ENCODE assay signal across 19 cellular contexts in the genomic region with DNA sequence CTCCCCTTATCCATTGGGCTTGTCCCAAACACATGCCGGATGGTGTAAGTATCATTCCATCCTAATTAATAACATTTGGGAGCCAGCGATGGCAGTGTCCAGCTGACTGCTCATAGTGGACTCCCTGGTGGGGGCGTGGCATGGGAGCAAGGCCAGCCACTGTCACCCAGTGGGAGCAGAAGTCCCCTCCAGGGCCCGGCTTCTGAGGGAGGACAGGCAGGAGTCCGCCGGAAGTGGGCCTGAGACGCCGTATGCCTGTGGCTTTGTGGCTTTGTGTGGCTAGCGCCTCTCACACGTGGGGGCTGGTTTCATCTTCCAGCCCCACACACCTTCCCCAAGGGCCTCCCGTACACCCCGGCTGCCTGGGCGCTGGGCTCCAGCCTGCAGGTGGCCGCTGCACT.
DNase-seq lines count a peak whose midpoint lies in the region; ATAC-seq and TF ChIP-seq lines count a peak whose summit lies in the region.
"Had no signal": no experiment of that assay in that cellular context is flagged by ENCODE, and none has a peak within 500 bp of the region (broad histone marks: within the 10 kb centered on the region; RNA-seq: fewer than 3 reads in every experiment).

No MANE protein-coding gene starts in this region.

- H3K9ac ChIP-seq in BLaER1 (0 out of 2 replicates have a peak overlapping the region, but pooled peaks have one; percentile 6), neural progenitor cell (no peak overlapping the region)

- H3K27ac Mint-ChIP-seq in neural progenitor cell: peak overlapping the region; percentile 72
- H3K27ac Mint-ChIP-seq: activated CD4-positive, alpha-beta memory T cell treated with anti-CD3 and anti-CD28 coated beads for 36 hours had no signal

- no peak for TF ChIP-seq CTCF in neural progenitor cell (IDR thresholded peaks at IDR 0.05)

- H3F3A ChIP-seq in neural progenitor cell (ENCODE audit: low read depth): no peaks in the 10 kb centered on the region

- H3K9me3 ChIP-seq in BLaER1 (no peaks in the 10 kb centered on the region), neural progenitor cell (ENCODE audit: low read depth) (no peaks in the 10 kb centered on the region)
- H3K9me3 ChIP-seq: colonic mucosa had no signal

- H3K79me2 ChIP-seq in neural progenitor cell (ENCODE audit: low read depth): no peaks in the 10 kb centered on the region

- H4K20me1 ChIP-seq in BLaER1 (no peaks in the 10 kb centered on the region), neural progenitor cell (ENCODE audit: low read depth) (no peaks in the 10 kb centered on the region)

- H3K27me3 ChIP-seq in BLaER1 (no peaks in the 10 kb centered on the region), neural progenitor cell (peaks cover 26% of the 10 kb centered on the region)
- H3K27me3 ChIP-seq: colonic mucosa, foreskin keratinocyte had no signal

- H3K9me3 Mint-ChIP-seq in neural progenitor cell: no peaks in the 10 kb centered on the region
- no peaks in the 10 kb centered on the region for H3K9me3 Mint-ChIP-seq in activated T-cell treated with anti-CD3 and anti-CD28 coated beads, Interleukin-2, amount 50 U/mL, for 4 hours
- H3K9me3 Mint-ChIP-seq: activated CD4-positive, alpha-beta memory T cell treated with anti-CD3 and anti-CD28 coated beads for 36 hours; T-helper 1 cell treated with Interleukin-12 subunit alpha and Interleukin-12 subunit beta and Interleukin-4 antibody, amounts not matched to agents 30 μg/mL and 1 μg/mL, for 36 hours had no signal

- no peak overlapping the region for H3K4me3 ChIP-seq in BLaER1
- H3K4me3 ChIP-seq in neural progenitor cell: no peak overlapping the region
- H3K4me3 ChIP-seq: colonic mucosa had no signal

- H3K4me1 Mint-ChIP-seq in neural progenitor cell: no peaks in the 10 kb centered on the region
- no peaks in the 10 kb centered on the region for H3K4me1 Mint-ChIP-seq in activated T-cell treated with anti-CD3 and anti-CD28 coated beads, Interleukin-2, amount 50 U/mL, for 4 hours (ENCODE audit: low read depth)

- H3K36me3 ChIP-seq in BLaER1: no peaks in the 10 kb centered on the region
- no peaks in the 10 kb centered on the region for H3K36me3 ChIP-seq in neural progenitor cell
- H3K36me3 ChIP-seq: colonic mucosa, WERI-Rb-1 had no signal

- H3K4me2 ChIP-seq in BLaER1 (peak overlapping the region; percentile 80), neural progenitor cell (no peak overlapping the region)

- H3K4me1 ChIP-seq in BLaER1 (peaks cover 65% of the 10 kb centered on the region), neural progenitor cell (no peaks in the 10 kb centered on the region)
- H3K4me1 ChIP-seq: colonic mucosa, foreskin keratinocyte had no signal

- H3K4me3 Mint-ChIP-seq in neural progenitor cell: no peak overlapping the region
- no peak overlapping the region for H3K4me3 Mint-ChIP-seq in activated T-cell treated with anti-CD3 and anti-CD28 coated beads, Interleukin-2, amount 50 U/mL, for 4 hours
- H3K4me3 Mint-ChIP-seq: activated CD4-positive, alpha-beta memory T cell treated with anti-CD3 and anti-CD28 coated beads for 36 hours; T-helper 1 cell treated with Interleukin-12 subunit alpha and Interleukin-12 subunit beta and Interleukin-4 antibody, amounts not matched to agents 30 μg/mL and 1 μg/mL, for 36 hours had no signal

- peak; percentile 10 for DNase-seq in HT1080 (ENCODE audit: low read depth)
- peak; percentile 40 for DNase-seq in fibroblast of gingiva (ENCODE audit: low read depth)
- no peak for DNase-seq in neural progenitor cell (ENCODE audit: low spot score)
- no peak for DNase-seq in activated T-cell treated with anti-CD3 and anti-CD28 coated beads, Interleukin-2, amount 50 U/mL, for 4 hours
- DNase-seq in anterior cingulate cortex (lab: John Stamatoyannopoulos, UW): no peak
- DNase-seq in glomerular visceral epithelial cell (ENCODE audit: extremely low spot score): no peak
- DNase-seq: activated CD4-positive, alpha-beta memory T cell treated with anti-CD3 and anti-CD28 coated beads for 36 hours; AML-193; colonic mucosa; foreskin keratinocyte; NCI-H187; occipital lobe; SHP77; stimulated activated CD4-positive, alpha-beta T cell treated with anti-CD3 and anti-CD28 coated beads, Interleukin-2, amount 100 ng/mL, for 48 hours; WERI-Rb-1 had no signal

- no peaks in the 10 kb centered on the region for H3K36me3 Mint-ChIP-seq in neural progenitor cell
- no peaks in the 10 kb centered on the region for H3K36me3 Mint-ChIP-seq in activated T-cell treated with anti-CD3 and anti-CD28 coated beads, Interleukin-2, amount 50 U/mL, for 4 hours (ENCODE audit: insufficient read depth)
- H3K36me3 Mint-ChIP-seq: activated CD4-positive, alpha-beta memory T cell treated with anti-CD3 and anti-CD28 coated beads for 36 hours had no signal

- no peak for ATAC-seq in activated T-cell treated with anti-CD3 and anti-CD28 coated beads, Interleukin-2, amount 50 U/mL, for 4 hours
- ATAC-seq in HG03469 (IDR thresholded peaks at IDR 0.05; ENCODE audit: unreplicated experiment): no peak
- ATAC-seq: foreskin keratinocyte, left colon had no signal

- H3K27ac ChIP-seq in BLaER1: peak overlapping the region; percentile 59
- no peak overlapping the region for H3K27ac ChIP-seq in neural progenitor cell
- H3K27ac ChIP-seq: colonic mucosa, foreskin keratinocyte, WERI-Rb-1 had no signal

- no peak overlapping the region for H2AFZ ChIP-seq in neural progenitor cell (replicated peaks)

- H3K27me3 Mint-ChIP-seq in neural progenitor cell (ENCODE audit: insufficient read depth, low read depth): peaks cover 8% of the 10 kb centered on the region
- H3K27me3 Mint-ChIP-seq in activated T-cell treated with anti-CD3 and anti-CD28 coated beads, Interleukin-2, amount 50 U/mL, for 4 hours (ENCODE audit: low read depth): no peaks in the 10 kb centered on the region
- H3K27me3 Mint-ChIP-seq: activated CD4-positive, alpha-beta memory T cell treated with anti-CD3 and anti-CD28 coated beads for 36 hours had no signal

Comparison
In these comparisons a context has a peak if more than half of its experiments do, and no peak if none do; other contexts are left out.
1. DNase-seq: peak in HT1080 (single experiment) and fibroblast of gingiva (single experiment); none in neural progenitor cell (single experiment), activated T-cell treated with anti-CD3 and anti-CD28 coated beads, Interleukin-2, amount 50 U/mL, for 4 hours (single experiment), anterior cingulate cortex (0 of 58) and glomerular visceral epithelial cell (single experiment).